ENCODE assay signal across 8 cellular contexts in the genomic region with DNA sequence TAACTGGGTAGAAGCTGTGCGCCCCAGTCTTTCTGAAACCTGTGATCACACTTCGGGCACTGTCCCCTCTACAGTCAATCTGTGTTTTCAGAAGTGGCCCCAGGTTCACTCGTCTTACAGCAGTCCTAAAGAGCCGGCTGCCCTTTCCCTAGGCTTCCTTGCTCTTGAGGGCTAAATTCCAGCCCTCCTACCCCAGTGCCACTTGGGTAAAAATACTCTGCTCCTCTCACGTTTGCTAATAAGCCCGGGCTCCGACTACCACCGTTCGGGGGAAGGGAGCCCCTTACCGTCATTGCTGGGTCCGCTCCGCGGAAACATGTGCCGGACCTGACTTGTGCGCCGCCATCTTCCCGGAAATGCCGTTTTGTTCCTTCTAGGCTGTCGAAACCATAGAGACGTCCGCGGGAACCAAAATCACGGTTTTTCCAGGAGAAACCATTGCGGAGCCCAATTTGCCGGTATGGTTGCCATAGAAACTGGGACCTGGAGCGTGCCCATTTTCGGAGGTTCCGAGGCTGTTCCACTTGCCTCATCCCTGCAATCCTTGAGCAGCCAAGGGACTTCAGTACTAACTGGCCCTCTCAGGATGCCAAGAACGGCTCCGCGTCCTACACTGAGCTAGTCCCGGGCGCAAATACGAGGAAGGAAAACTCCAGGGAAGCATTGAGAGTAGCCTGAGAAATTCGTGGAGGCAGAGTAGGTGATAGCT. TPM values are rescaled to one million over a fixed set of nuclear protein-coding genes. Genes with fewer than 3 reads are reported as not detected.
A peak's percentile ranks its signal among the peaks of the same experiment; 100 is the strongest.
DNase-seq lines count a peak whose midpoint lies in the region; ATAC-seq and TF ChIP-seq lines count a peak whose summit lies in the region.

A gene (minus strand): TSS at position 358 of the 709 bp plus-strand sequence.

- H3K27me3 ChIP-seq in GM23248 (replicated peaks; ENCODE audit: insufficient read depth) (no peaks in the 10 kb centered on the region), upper lobe of left lung (no peaks in the 10 kb centered on the region)

- WGBS in GM23248 (ENCODE audit: low coverage in 1 of 2, low lambda C conversion rate in 2 of 2, missing lambda C conversion rate in 2 of 2), 2 experiments, result 1% methylated on average over 35 of the region's 35 CpGs
- WGBS in upper lobe of left lung, 2 donors, result 0 to 1% methylated on average over 4 to 35 of the region's 35 CpGs

- peaks cover 19% of the 10 kb centered on the region for H3K4me1 Mint-ChIP-seq in T-helper 1 cell treated with Interleukin-12 subunit alpha and Interleukin-12 subunit beta and Interleukin-4 antibody, amounts not matched to agents 30 μg/mL and 1 μg/mL, for 36 hours (ENCODE audit: low read depth)

- H3K4me3 ChIP-seq in GM23248, result peak within 1 kb of the TSS; percentile 93
- peak within 1 kb of the TSS; percentile 56 to 82 (median 68) for H3K4me3 ChIP-seq in upper lobe of left lung

- H3K9me3 ChIP-seq in GM23248 (ENCODE audit: low read depth) (no peaks in the 10 kb centered on the region), upper lobe of left lung (no peaks in the 10 kb centered on the region)

- peaks cover 18% of the 10 kb centered on the region for H3K36me3 Mint-ChIP-seq in T-helper 1 cell treated with Interleukin-12 subunit alpha and Interleukin-12 subunit beta and Interleukin-4 antibody, amounts not matched to agents 30 μg/mL and 1 μg/mL, for 36 hours (ENCODE audit: low read depth)

- peak within 1 kb of the TSS; percentile 94 for H3K4me2 ChIP-seq in GM23248 (ENCODE audit: unreplicated experiment)

- no peaks in the 10 kb centered on the region for H3K27me3 Mint-ChIP-seq in T-helper 1 cell treated with Interleukin-12 subunit alpha and Interleukin-12 subunit beta and Interleukin-4 antibody, amounts not matched to agents 30 μg/mL and 1 μg/mL, for 36 hours (ENCODE audit: low read depth)

- H3K79me2 ChIP-seq in GM23248 (ENCODE audit: insufficient read depth), result peaks cover 30% of the 10 kb centered on the region

- no peaks in the 10 kb centered on the region for H3F3A ChIP-seq in GM23248 (ENCODE audit: insufficient read depth)

- H3K27ac Mint-ChIP-seq in T-helper 1 cell treated with Interleukin-12 subunit alpha and Interleukin-12 subunit beta and Interleukin-4 antibody, amounts not matched to agents 30 μg/mL and 1 μg/mL, for 36 hours, result peak within 1 kb of the TSS; percentile 94

- H3K27ac ChIP-seq in GM23248, result peak within 1 kb of the TSS; percentile 76
- H3K27ac ChIP-seq in upper lobe of left lung, result peak within 1 kb of the TSS; percentile 51 to 73 (median 64)

- TF ChIP-seq POLR2A in upper lobe of left lung (IDR thresholded peaks at IDR 0.05), result peak in 2 of 4 donors; percentile 20 to 39

- TF ChIP-seq EP300 in upper lobe of left lung (IDR thresholded peaks at IDR 0.05), result no peak

- DNase-seq in COR-L47 (lab: John Stamatoyannopoulos, UW) (peak; percentile 70), GM23248 (peak; percentile 98), NCI-H146 treated with DMSO at 0.1 percent for 48 hours (lab: John Stamatoyannopoulos, UW; ENCODE audit: unreplicated experiment) (peak; percentile 77), amniotic stem cell (lab: John Stamatoyannopoulos, UW) (peak; percentile 91), left cardiac atrium (peak; percentile 87), posterior vena cava (ENCODE audit: low spot score) (peak; percentile 94), upper lobe of left lung (peak in 1 of 2 donors; percentile 82)

- ATAC-seq in left cardiac atrium (peak; percentile 90), upper lobe of left lung (ENCODE audit: low FRiP score in 2 of 2) (peak; percentile 86 to 94)

- H3K36me3 ChIP-seq in GM23248 (ENCODE audit: low read depth) (no peaks in the 10 kb centered on the region), upper lobe of left lung (peaks cover 0 to 22% (median 11%) of the 10 kb centered on the region in 4 donors)

- H3K4me1 ChIP-seq in GM23248 (ENCODE audit: insufficient read depth) (peaks cover 17% of the 10 kb centered on the region), upper lobe of left lung (peaks cover 13 to 24% (median 22%) of the 10 kb centered on the region in 4 donors)

- no peaks in the 10 kb centered on the region for H3K9me2 ChIP-seq in GM23248 (ENCODE audit: insufficient read depth)

- H3K9me3 Mint-ChIP-seq in T-helper 1 cell treated with Interleukin-12 subunit alpha and Interleukin-12 subunit beta and Interleukin-4 antibody, amounts not matched to agents 30 μg/mL and 1 μg/mL, for 36 hours, result no peaks in the 10 kb centered on the region

- TF ChIP-seq CTCF in upper lobe of left lung (IDR thresholded peaks at IDR 0.05), result no peak

- H4K20me1 ChIP-seq in GM23248 (ENCODE audit: insufficient read depth), result no peaks in the 10 kb centered on the region

- H3K9ac ChIP-seq in GM23248, result peak within 1 kb of the TSS; percentile 86

- H3K4me3 Mint-ChIP-seq in T-helper 1 cell treated with Interleukin-12 subunit alpha and Interleukin-12 subunit beta and Interleukin-4 antibody, amounts not matched to agents 30 μg/mL and 1 μg/mL, for 36 hours, result peak within 1 kb of the TSS; percentile 99

- intact Hi-C loops in left cardiac atrium (cut with DNase I) (loop anchor here (10.0 kb wide), 2 partner anchors 116 to 216 kb away; no protein-coding TSS in a partner anchor), posterior vena cava (cut with DNase I) (loop anchor here in 1 of 2 donors (10.0 kb wide), 1 partner anchor 116 kb away; no protein-coding TSS in a partner anchor)

- peak within 1 kb of the TSS; percentile 99 for H2AFZ ChIP-seq in GM23248

- in situ Hi-C loops in GM23248 (cut with MboI), result loop anchor here (10.0 kb wide), 1 partner anchor 216 kb away; no protein-coding TSS in a partner anchor

RNA-seq across cellular contexts. Expression of the gene that starts here (rescaled TPM):
- total RNA-seq in GM23248 (2014; rRNA removed; shearing (Covaris generic)), result 9.5 and 12.5 TPM in 2 replicates
- polyA plus RNA-seq in GM23248 (2016; fragmentation: Nextera tagmentation; extraction: Ambion mirVana), result 43.0 and 46.6 TPM in 2 replicates
- 10 to 100 TPM; 14.6 to 27.0 TPM for total RNA-seq in left cardiac atrium
- total RNA-seq in posterior vena cava, result 10 to 100 TPM; 28.3 to 37.7 TPM
- 10 to 100 TPM in 5 of 6 donors, 1 to 10 TPM in 1; 5.7 to 26.2 (median 19.4) TPM for total RNA-seq in upper lobe of left lung
